ENCODE assay signal across 26 cellular contexts in genomic region chr18:57035590-57035989, GRCh38.
"Had no signal": no experiment of that assay in that cellular context is flagged by ENCODE, and none has a peak within 500 bp of the region (broad histone marks: within the 10 kb centered on the region; RNA-seq: fewer than 3 reads in every experiment).

No MANE protein-coding gene starts in this region.

- H3K4me3 Mint-ChIP-seq: mesothelial cell of epicardium; naive B cell; natural killer cell; nephron progenitor cell; neural progenitor cell; stimulated activated naive B cell treated with anti-CD40 and anti-IgM and Interleukin-4, amounts not matched to agents 10 μg/mL and 1 μg/mL and 100 μg/mL, for 72 hours had no signal

- DNase-seq: left ventricle myocardium inferior; mesendoderm; naive B cell; natural killer cell; nephron progenitor cell; occipital lobe; psoas muscle; right lobe of liver; stimulated activated CD4-positive, alpha-beta T cell treated with anti-CD3 and anti-CD28 coated beads, Interleukin-1b, Interleukin-23, amount 100 ng/mL, for 48 hours; stimulated activated CD4-positive, alpha-beta T cell treated with anti-CD3 and anti-CD28 coated beads, Interleukin-2, amount 100 ng/mL, for 48 hours; stimulated activated CD4-positive, alpha-beta T cell treated with anti-CD3 and anti-CD28 coated beads, Interleukin-4, amount 100 ng/mL, for 4 hours; stimulated activated CD8-positive, alpha-beta memory T cell treated with anti-CD3 and anti-CD28 coated beads, Interleukin-4, amount 100 ng/mL, for 48 hours; stimulated activated naive B cell treated with anti-CD40 and anti-IgM and Interleukin-4, amounts not matched to agents 10 μg/mL and 1 μg/mL and 100 μg/mL, for 72 hours; stimulated activated naive CD8-positive, alpha-beta T cell treated with anti-CD3 and anti-CD28 coated beads, Interleukin-15, Interleukin-2, amounts not matched to agents 100 U/mL and 50 U/mL, for 24 hours; stomach; testis; thyroid gland; transverse colon; upper lobe of left lung had no signal

- H3K79me2 ChIP-seq: hepatocyte, parathyroid adenoma had no signal

- H3K9me3 Mint-ChIP-seq: mesothelial cell of epicardium; naive B cell; natural killer cell; nephron progenitor cell; neural progenitor cell; stimulated activated naive B cell treated with anti-CD40 and anti-IgM and Interleukin-4, amounts not matched to agents 10 μg/mL and 1 μg/mL and 100 μg/mL, for 72 hours had no signal

- H3K9me3 ChIP-seq: left ventricle myocardium inferior, neutrophil, psoas muscle, right lobe of liver, stomach, testis, thyroid gland, transverse colon, upper lobe of left lung had no signal

- H3K27ac Mint-ChIP-seq: mesothelial cell of epicardium; naive B cell; natural killer cell; nephron progenitor cell; stimulated activated naive B cell treated with anti-CD40 and anti-IgM and Interleukin-4, amounts not matched to agents 10 μg/mL and 1 μg/mL and 100 μg/mL, for 72 hours had no signal

- H3K36me3 ChIP-seq: neural progenitor cell, neutrophil, thyroid gland, transverse colon, upper lobe of left lung had no signal

- H3K4me2 ChIP-seq: hepatocyte, neural progenitor cell, smooth muscle cell had no signal

- H3K4me1 Mint-ChIP-seq: mesothelial cell of epicardium, naive B cell, natural killer cell had no signal

- H3K27me3 ChIP-seq: hepatocyte, neural progenitor cell, neutrophil, right lobe of liver, stomach, testis, thyroid gland, transverse colon, upper lobe of left lung had no signal

- H3K9ac ChIP-seq: neural progenitor cell, parathyroid adenoma had no signal

- H3K27ac ChIP-seq: hepatocyte, left ventricle myocardium inferior, neural progenitor cell, neutrophil, parathyroid adenoma, psoas muscle, right lobe of liver, stomach, testis, thyroid gland, transverse colon, upper lobe of left lung had no signal

- H3K4me3 ChIP-seq: hepatocyte, left ventricle myocardium inferior, lung, neural progenitor cell, psoas muscle, right lobe of liver, smooth muscle cell, stomach, testis, thyroid gland, transverse colon, upper lobe of left lung had no signal

- ATAC-seq: natural killer cell; psoas muscle; right lobe of liver; stimulated activated naive B cell treated with anti-CD40 and anti-IgM and Interleukin-4, amounts not matched to agents 10 μg/mL and 1 μg/mL and 100 μg/mL, for 72 hours; stimulated activated naive CD8-positive, alpha-beta T cell treated with anti-CD3 and anti-CD28 coated beads, Interleukin-15, Interleukin-2, amounts not matched to agents 100 U/mL and 50 U/mL, for 24 hours had no signal

- H3K4me1 ChIP-seq: left ventricle myocardium inferior, neural progenitor cell, parathyroid adenoma, psoas muscle, stomach, testis, thyroid gland, transverse colon, upper lobe of left lung had no signal

- H2AFZ ChIP-seq: hepatocyte, neural progenitor cell, parathyroid adenoma had no signal
